In genomic region chr3:124552224-124552623, GRCh38 we compare ENCODE assay signal across 11 cellular contexts.
DNase-seq lines count a peak whose midpoint lies in the region; TF ChIP-seq lines count a peak whose summit lies in the region.
"Had no signal": no experiment of that assay in that cellular context is flagged by ENCODE, and none has a peak within 500 bp of the region (broad histone marks: within the 10 kb centered on the region; RNA-seq: fewer than 3 reads in every experiment).

No MANE protein-coding gene starts in this region.

- TF ChIP-seq CTCF in liver (IDR thresholded peaks at IDR 0.05; ENCODE audit: low read depth, low read length, missing input control) = no peak

- H3K36me3 ChIP-seq in SJCRH30 (no peaks in the 10 kb centered on the region), liver (ENCODE audit: control insufficient read depth in 4 of 4, insufficient read depth in 3 of 4, low read depth in 1 of 4, low read length in 3 of 4) (no peaks in the 10 kb centered on the region)
- H3K36me3 ChIP-seq: breast epithelium had no signal

- H3K27ac ChIP-seq in SJCRH30 (no peak overlapping the region), liver (ENCODE audit: low read depth in 1 of 2, low read length in 2 of 2) (peak overlapping the region; percentile 75 to 77)
- H3K27ac ChIP-seq: breast epithelium had no signal

- H3K4me3 ChIP-seq in SJCRH30 (no peak overlapping the region), liver (ENCODE audit: low read depth in 1 of 3, low read length in 3 of 3) (no peak overlapping the region)
- H3K4me3 ChIP-seq: breast epithelium had no signal

- H3K4me1 ChIP-seq in SJCRH30 = peaks cover 7% of the 10 kb centered on the region
- peaks cover 2 to 24% (median 16%) of the 10 kb centered on the region in 4 donors for H3K4me1 ChIP-seq in liver (ENCODE audit: control insufficient read depth in 4 of 4, insufficient read depth in 4 of 4, low read length in 3 of 4)
- H3K4me1 ChIP-seq: breast epithelium had no signal

- H3K9ac ChIP-seq in liver (ENCODE audit: low read depth in 1 of 2, low read length in 2 of 2) = peak overlapping the region in 1 of 2 donors; percentile 49

- H3K27me3 ChIP-seq in SJCRH30 = no peaks in the 10 kb centered on the region
- H3K27me3 ChIP-seq in liver (ENCODE audit: control insufficient read depth in 4 of 4, insufficient read depth in 4 of 4, low read length in 3 of 4) = no peaks in the 10 kb centered on the region
- H3K27me3 ChIP-seq: breast epithelium had no signal

- 25% methylated on average over 5 of the region's 5 CpGs for WGBS in liver

- TF ChIP-seq RAD21 in liver (IDR thresholded peaks at IDR 0.05) = peak in 1 of 2 donors; percentile 39

- H3K9me3 ChIP-seq in SJCRH30 (replicated peaks) = no peaks in the 10 kb centered on the region
- H3K9me3 ChIP-seq in liver (ENCODE audit: control insufficient read depth in 4 of 4, low read length in 3 of 4) = no peaks in the 10 kb centered on the region
- H3K9me3 ChIP-seq: breast epithelium had no signal

- DNase-seq in DMS53 (lab: John Stamatoyannopoulos, UW) (peak; percentile 79), NCI-H1092 (lab: John Stamatoyannopoulos, UW) (peak; percentile 21), SJCRH30 (peak; percentile 44 to 68), germinal center (ENCODE audit: low spot score) (no peak), GM03348 (ENCODE audit: low spot score) (no peak), cortex of kidney (lab: John Stamatoyannopoulos, UW) (no peak), NCI-H187 (lab: John Stamatoyannopoulos, UW) (no peak)
- DNase-seq: MM.1S; stimulated activated CD4-positive, alpha-beta T cell treated with anti-CD3 and anti-CD28 coated beads, Interleukin-12 subunit alpha, Interleukin-12 subunit beta, amount 100 ng/mL, for 4 hours had no signal

TF ChIP-seq in liver, 16 proteins besides CTCF, POLR2A, EP300 and RAD21:
- TF ChIP-seq FOXA2 (IDR thresholded peaks at IDR 0.05) (peak; percentile 96), ZBTB33 (IDR thresholded peaks at IDR 0.05) (peak; percentile 65), YY1 (IDR thresholded peaks at IDR 0.05) (peak; percentile 75), HNF4G (IDR thresholded peaks at IDR 0.05) (no peak), MAX (IDR thresholded peaks at IDR 0.05) (peak; percentile 85), JUND (IDR thresholded peaks at IDR 0.05) (peak; percentile 47 to 88), HNF4A (conservative IDR thresholded peaks at IDR 0.05) (peak; percentile 72 to 89), EGR1 (IDR thresholded peaks at IDR 0.05; ENCODE audit: low read depth in 2 of 2) (peak in 1 of 2 donors; percentile 29), TAF1 (conservative IDR thresholded peaks at IDR 0.05) (no peak), NR2F2 (IDR thresholded peaks at IDR 0.05) (peak; percentile 91), FOXA1 (IDR thresholded peaks at IDR 0.05) (peak; percentile 86), ATF3 (IDR thresholded peaks at IDR 0.05) (peak; percentile 48), GABPA (IDR thresholded peaks at IDR 0.05 in 1 of 2, conservative IDR thresholded peaks at IDR 0.05 in 1 of 2) (no peak), REST (IDR thresholded peaks at IDR 0.05) (peak; percentile 52), RXRA (IDR thresholded peaks at IDR 0.05) (peak; percentile 93 to 95), SP1 (IDR thresholded peaks at IDR 0.05) (peak; percentile 95)

Comparison
In these comparisons a context has a peak if more than half of its experiments do, and no peak if none do; other contexts are left out.
1. DNase-seq: peak in DMS53 (single experiment), NCI-H1092 (single experiment) and SJCRH30 (2 of 2); none in germinal center (single experiment), GM03348 (single experiment), cortex of kidney (single experiment) and NCI-H187 (0 of 2).